ENCODE assay signal across 16 cellular contexts in genomic region chr12:121775501-121775900, GRCh38. TPM values are rescaled to one million over a fixed set of nuclear protein-coding genes. Genes with fewer than 3 reads are reported as not detected.
A peak's percentile ranks its signal among the peaks of the same experiment; 100 is the strongest.
DNase-seq lines count a peak whose midpoint lies in the region; ATAC-seq and TF ChIP-seq lines count a peak whose summit lies in the region.
"Had no signal": no experiment of that assay in that cellular context is flagged by ENCODE, and none has a peak within 500 bp of the region (broad histone marks: within the 10 kb centered on the region; RNA-seq: fewer than 3 reads in every experiment).

No MANE protein-coding gene starts in this region.

- ATAC-seq in lower lobe of right lung (peak in 1 of 2 donors; percentile 2), upper lobe of left lung (ENCODE audit: low FRiP score in 2 of 2) (no peak), HG03025 (IDR thresholded peaks at IDR 0.05; ENCODE audit: low FRiP score, unreplicated experiment) (no peak)

- DNase-seq in activated naive CD4-positive, alpha-beta T cell treated with anti-CD3 and anti-CD28 coated beads, Interleukin-2, amount 10 ng/mL, durations not matched to agents 7 days and 5 days: no peak
- no peak for DNase-seq in activated naive CD4-positive, alpha-beta T cell (lab: John Stamatoyannopoulos, UW)
- no peak for DNase-seq in RWPE1 (ENCODE audit: low spot score)
- no peak for DNase-seq in lower lobe of right lung
- DNase-seq in upper lobe of left lung: peak in 1 of 2 donors; percentile 61
- no peak for DNase-seq in GF-D8 (lab: John Stamatoyannopoulos, UW)
- no peak for DNase-seq in progenitor cell of endocrine pancreas (ENCODE audit: low spot score, unreplicated experiment)
- DNase-seq: HFFc6, NCI-H1694 had no signal

- H3K27ac ChIP-seq in RWPE1: peak overlapping the region; percentile 23
- H3K27ac ChIP-seq in lower lobe of right lung: peak overlapping the region; percentile 64
- H3K27ac ChIP-seq in upper lobe of left lung: peak overlapping the region; percentile 34 to 60 (median 46)
- H3K27ac ChIP-seq: epithelial cell of prostate, prostate gland had no signal

- no peak for TF ChIP-seq POLR2A in upper lobe of left lung (IDR thresholded peaks at IDR 0.05)

- CTCF ChIA-PET in activated naive CD4-positive, alpha-beta T cell treated with anti-CD3 and anti-CD28 coated beads, Interleukin-2, amount 10 ng/mL, durations not matched to agents 7 days and 5 days (lab: Charles Lee): interaction anchor here (3.6 to 14.1 kb wide), 4 partner anchors 11 to 78 kb away, joined by 17 to 300 read pairs (median 27); partner anchors contain the start of gene RHOF
- CTCF ChIA-PET in RWPE1 (lab: Yijun Ruan, JAX): interaction anchor here (0.7 to 11.3 kb wide), 3 partner anchors 19 to 181 kb away, joined by 4 to 155 read pairs (median 5); partner anchors contain the start of gene RHOF

- 75 to 77% methylated on average over 16 of the region's 16 CpGs for WGBS in upper lobe of left lung, 2 donors

- H3K27me3 ChIP-seq in lower lobe of right lung (ENCODE audit: low read depth): no peaks in the 10 kb centered on the region
- no peaks in the 10 kb centered on the region for H3K27me3 ChIP-seq in upper lobe of left lung
- H3K27me3 ChIP-seq: BE2C had no signal

- H3K4me3 Mint-ChIP-seq in activated naive CD4-positive, alpha-beta T cell treated with anti-CD3 and anti-CD28 coated beads, Interleukin-2, amount 10 ng/mL, durations not matched to agents 7 days and 5 days: no peak overlapping the region
- no peak overlapping the region for H3K4me3 Mint-ChIP-seq in progenitor cell of endocrine pancreas (ENCODE audit: low read depth)
- H3K4me3 Mint-ChIP-seq: activated B cell treated with CpG ODN at 0.5 μM for 24 hours; activated CD4-positive, alpha-beta memory T cell treated with anti-CD3 and anti-CD28 coated beads, Interleukin-2, amount 10 ng/mL, durations not matched to agents 7 days and 5 days; HFFc6; nephron progenitor cell had no signal

- no peak overlapping the region for H3K4me3 ChIP-seq in lower lobe of right lung
- no peak overlapping the region for H3K4me3 ChIP-seq in upper lobe of left lung
- H3K4me3 ChIP-seq: prostate gland had no signal

- H3K4me1 Mint-ChIP-seq in activated naive CD4-positive, alpha-beta T cell treated with anti-CD3 and anti-CD28 coated beads, Interleukin-2, amount 10 ng/mL, durations not matched to agents 7 days and 5 days: peaks cover 32% of the 10 kb centered on the region
- H3K4me1 Mint-ChIP-seq in progenitor cell of endocrine pancreas (ENCODE audit: low read depth): peaks cover 1% of the 10 kb centered on the region

- TF ChIP-seq CTCF in RWPE1 (conservative IDR thresholded peaks at IDR 0.05; ENCODE audit: low read depth) (no peak), lower lobe of right lung (IDR thresholded peaks at IDR 0.05) (no peak), upper lobe of left lung (IDR thresholded peaks at IDR 0.05) (no peak), progenitor cell of endocrine pancreas (IDR thresholded peaks at IDR 0.05; ENCODE audit: unreplicated experiment) (no peak)

- H3K9me3 ChIP-seq in lower lobe of right lung (no peaks in the 10 kb centered on the region), upper lobe of left lung (no peaks in the 10 kb centered on the region)
- H3K9me3 ChIP-seq: BE2C, prostate gland had no signal

- H3K27me3 Mint-ChIP-seq in activated naive CD4-positive, alpha-beta T cell treated with anti-CD3 and anti-CD28 coated beads, Interleukin-2, amount 10 ng/mL, durations not matched to agents 7 days and 5 days: no peaks in the 10 kb centered on the region
- H3K27me3 Mint-ChIP-seq in progenitor cell of endocrine pancreas: no peaks in the 10 kb centered on the region
- H3K27me3 Mint-ChIP-seq: activated B cell treated with CpG ODN at 0.5 μM for 24 hours; activated CD4-positive, alpha-beta memory T cell treated with anti-CD3 and anti-CD28 coated beads, Interleukin-2, amount 10 ng/mL, durations not matched to agents 7 days and 5 days had no signal

- H3K36me3 Mint-ChIP-seq in activated naive CD4-positive, alpha-beta T cell treated with anti-CD3 and anti-CD28 coated beads, Interleukin-2, amount 10 ng/mL, durations not matched to agents 7 days and 5 days: peaks cover 15% of the 10 kb centered on the region
- H3K36me3 Mint-ChIP-seq in progenitor cell of endocrine pancreas (ENCODE audit: insufficient read depth): peaks cover 1% of the 10 kb centered on the region

- intact Hi-C loops in lower lobe of right lung (cut with DNase I): loop anchor here (10.0 kb wide), 1 partner anchor 81 kb away; no protein-coding TSS in a partner anchor

- H3K36me3 ChIP-seq in lower lobe of right lung: peaks cover 17% of the 10 kb centered on the region
- H3K36me3 ChIP-seq in upper lobe of left lung: peaks cover 0 to 12% (median 1%) of the 10 kb centered on the region in 4 donors
- H3K36me3 ChIP-seq: prostate gland had no signal

- peak overlapping the region; percentile 7 for H3K27ac Mint-ChIP-seq in activated naive CD4-positive, alpha-beta T cell treated with anti-CD3 and anti-CD28 coated beads, Interleukin-2, amount 10 ng/mL, durations not matched to agents 7 days and 5 days
- no peak overlapping the region for H3K27ac Mint-ChIP-seq in progenitor cell of endocrine pancreas
- H3K27ac Mint-ChIP-seq: HFFc6, nephron progenitor cell had no signal

- peaks cover 14% of the 10 kb centered on the region for H3K4me1 ChIP-seq in lower lobe of right lung
- H3K4me1 ChIP-seq in upper lobe of left lung: peaks cover 12 to 31% (median 18%) of the 10 kb centered on the region in 4 donors
- H3K4me1 ChIP-seq: prostate gland had no signal

- POLR2A ChIA-PET in RWPE1 (lab: Yijun Ruan, JAX; ENCODE audit: low non-redundant PET): no interaction called here

- no peak for TF ChIP-seq EP300 in upper lobe of left lung (IDR thresholded peaks at IDR 0.05)

- no peaks in the 10 kb centered on the region for H3K9me3 Mint-ChIP-seq in activated naive CD4-positive, alpha-beta T cell treated with anti-CD3 and anti-CD28 coated beads, Interleukin-2, amount 10 ng/mL, durations not matched to agents 7 days and 5 days
- H3K9me3 Mint-ChIP-seq in progenitor cell of endocrine pancreas (ENCODE audit: low read depth): no peaks in the 10 kb centered on the region
- H3K9me3 Mint-ChIP-seq: activated B cell treated with CpG ODN at 0.5 μM for 24 hours; activated CD4-positive, alpha-beta memory T cell treated with anti-CD3 and anti-CD28 coated beads, Interleukin-2, amount 10 ng/mL, durations not matched to agents 7 days and 5 days; HFFc6; nephron progenitor cell had no signal

RNA-seq across cellular contexts. Expression of gene RHOF, which starts 18.0 kb away (rescaled TPM):
- total RNA-seq in lower lobe of right lung: 28.7 TPM
- total RNA-seq in upper lobe of left lung: 100 to 1,000 TPM in 2 of 6 donors, 10 to 100 TPM in 4; 33.5 to 145 (median 45.5) TPM
- total RNA-seq in progenitor cell of endocrine pancreas: 36.0 and 37.5 TPM in 2 replicates

RNA-seq across cellular contexts. Expression of gene SETD1B, which starts 28.3 kb away (rescaled TPM):
- total RNA-seq in lower lobe of right lung (19.7 TPM), upper lobe of left lung (10 to 100 TPM in 5 of 6 donors, 1 to 10 TPM in 1; 9.3 to 47.1 (median 20.4) TPM), progenitor cell of endocrine pancreas (27.2 and 28.6 TPM in 2 replicates)
